9 cellular contexts compared by ENCODE assay signal in genomic region chr1:160204526-160205241, GRCh38. TPM values are rescaled to one million over a fixed set of nuclear protein-coding genes. Genes with fewer than 3 reads are reported as not detected.
DNase-seq lines count a peak whose midpoint lies in the region; ATAC-seq, FAIRE-seq and TF ChIP-seq lines count a peak whose summit lies in the region.
"Had no signal": no experiment of that assay in that cellular context is flagged by ENCODE, and none has a peak within 500 bp of the region (broad histone marks: within the 10 kb centered on the region; RNA-seq: fewer than 3 reads in every experiment).

No MANE protein-coding gene starts in this region.

- H3K9me3 ChIP-seq in right atrium auricular region: no peaks in the 10 kb centered on the region
- no peaks in the 10 kb centered on the region for H3K9me3 ChIP-seq in esophagus squamous epithelium
- H3K9me3 ChIP-seq: neutrophil had no signal

- intact Hi-C loops in cardiac septum (cut with DNase I): loop anchor here (5.0 kb wide), 1 partner anchor 102 kb away; no protein-coding TSS in a partner anchor
- intact Hi-C loops in esophagus squamous epithelium (cut with DNase I): loop anchor here (5.0 kb wide), 1 partner anchor 102 kb away; no protein-coding TSS in a partner anchor

- DNase-seq in right atrium auricular region (ENCODE audit: low spot score): no peak
- no peak for DNase-seq in cardiac septum (ENCODE audit: low spot score)
- no peak for DNase-seq in RWPE1 (ENCODE audit: low spot score)
- no peak for DNase-seq in esophagus squamous epithelium (lab: John Stamatoyannopoulos, UW)
- DNase-seq in retinal pigment epithelial cell (ENCODE audit: low read depth): no peak
- DNase-seq in D721Med (ENCODE audit: insufficient read length, low spot score): no peak
- DNase-seq in DMS114 treated with DMSO at 0.1 percent for 48 hours (lab: John Stamatoyannopoulos, UW; ENCODE audit: unreplicated experiment): no peak

- ATAC-seq in HG02870 (IDR thresholded peaks at IDR 0.05; ENCODE audit: unreplicated experiment): peak; percentile 52

- WGBS in esophagus squamous epithelium, 2 donors: 8 to 19% methylated on average over 6 to 7 of the region's 7 CpGs

- TF ChIP-seq CTCF in right atrium auricular region (IDR thresholded peaks at IDR 0.05) (no peak), RWPE1 (conservative IDR thresholded peaks at IDR 0.05; ENCODE audit: low read depth) (no peak), esophagus squamous epithelium (IDR thresholded peaks at IDR 0.05) (no peak), retinal pigment epithelial cell (conservative IDR thresholded peaks at IDR 0.05; ENCODE audit: low read depth, low read length) (no peak), D721Med (IDR thresholded peaks at IDR 0.05; ENCODE audit: insufficient read depth, missing control alignments) (no peak)

- H3K4me3 ChIP-seq in right atrium auricular region: peak overlapping the region; percentile 85 to 95
- H3K4me3 ChIP-seq in esophagus squamous epithelium: peak overlapping the region; percentile 75 to 97 (median 95)
- peak overlapping the region; percentile 37 for H3K4me3 ChIP-seq in retinal pigment epithelial cell (ENCODE audit: low read length)

- H3K27me3 ChIP-seq in right atrium auricular region: no peaks in the 10 kb centered on the region
- H3K27me3 ChIP-seq in esophagus squamous epithelium: no peaks in the 10 kb centered on the region

- no peaks in the 10 kb centered on the region for H3K36me3 ChIP-seq in right atrium auricular region
- peaks cover 0 to 26% (median 14%) of the 10 kb centered on the region in 3 donors for H3K36me3 ChIP-seq in esophagus squamous epithelium

- FAIRE-seq in D721Med (lab: Jason Lieb, UNC): no peak

- H3K4me1 ChIP-seq in right atrium auricular region (peaks cover 0 to 47% of the 10 kb centered on the region in 2 donors), esophagus squamous epithelium (peaks cover 32 to 55% (median 44%) of the 10 kb centered on the region in 3 donors)

- CTCF ChIA-PET in RWPE1 (lab: Yijun Ruan, JAX): interaction anchor here (0.7 kb wide), 2 partner anchors 11 to 106 kb away, joined by 3 to 5 read pairs; no protein-coding TSS in a partner anchor

- H3K27ac ChIP-seq in right atrium auricular region: peak overlapping the region; percentile 95
- peak overlapping the region; percentile 81 for H3K27ac ChIP-seq in RWPE1
- H3K27ac ChIP-seq in esophagus squamous epithelium: peak overlapping the region; percentile 95 to 97 (median 96)
- H3K27ac ChIP-seq: neutrophil had no signal

- no peak for TF ChIP-seq POLR2A in esophagus squamous epithelium (IDR thresholded peaks at IDR 0.05)

- POLR2A ChIA-PET in RWPE1 (lab: Yijun Ruan, JAX; ENCODE audit: low non-redundant PET): no interaction called here

RNA-seq across cellular contexts. Expression of gene PEA15, which starts 0.5 kb away (rescaled TPM):
- 100 to 1,000 TPM in 1 of 2 donors, 10 to 100 TPM in 1; 69.2 to 144 TPM for total RNA-seq in right atrium auricular region
- 317 TPM for total RNA-seq in cardiac septum
- total RNA-seq in esophagus squamous epithelium: 10 to 100 TPM; 39.1 to 86.0 (median 69.8) TPM

RNA-seq across cellular contexts. Expression of gene CASQ1, which starts 14.3 kb away (rescaled TPM):
- total RNA-seq in right atrium auricular region: 10 to 100 TPM; 10.1 to 32.3 TPM
- total RNA-seq in cardiac septum: 57.8 TPM
- under 1 TPM in 1 of 4 donors, not detected in 3; 0.95 TPM for total RNA-seq in esophagus squamous epithelium

RNA-seq across cellular contexts. Expression of gene ATP1A4, which starts 53.3 kb away (rescaled TPM):
- not detected for total RNA-seq in right atrium auricular region
- total RNA-seq in cardiac septum: 1.0 TPM
- total RNA-seq in esophagus squamous epithelium: 1 to 10 TPM in 1 of 4 donors, under 1 TPM in 1, not detected in 2; 0.19 to 1.8 TPM

RNA-seq across cellular contexts. Expression of gene DCAF8, which starts 57.7 kb away (rescaled TPM):
- 100 to 1,000 TPM; 103 to 121 TPM for total RNA-seq in right atrium auricular region
- 123 TPM for total RNA-seq in cardiac septum
- total RNA-seq in esophagus squamous epithelium: 100 to 1,000 TPM in 1 of 4 donors, 10 to 100 TPM in 3; 54.0 to 139 (median 58.6) TPM

Comparison
In these comparisons a context has a peak if more than half of its experiments do, and no peak if none do; other contexts are left out.
1. H3K4me3 ChIP-seq: peak in every context shown above with its lines; median percentile 95 in esophagus squamous epithelium; 90 in right atrium auricular region; 37 in retinal pigment epithelial cell.
2. RNA of gene CASQ1, which starts 14.3 kb away (total RNA-seq): 57.8 TPM in cardiac septum (single experiment) and 10.1 to 32.3 TPM in right atrium auricular region; 0.95 TPM in esophagus squamous epithelium; every median in the first group is over 4 times any median in the second.
3. Peak in every context shown above with its lines, with median percentiles within 50 percentile points of each other: H3K27ac ChIP-seq.